Comparison of ENCODE assay signal across 19 cellular contexts in the genomic region with DNA sequence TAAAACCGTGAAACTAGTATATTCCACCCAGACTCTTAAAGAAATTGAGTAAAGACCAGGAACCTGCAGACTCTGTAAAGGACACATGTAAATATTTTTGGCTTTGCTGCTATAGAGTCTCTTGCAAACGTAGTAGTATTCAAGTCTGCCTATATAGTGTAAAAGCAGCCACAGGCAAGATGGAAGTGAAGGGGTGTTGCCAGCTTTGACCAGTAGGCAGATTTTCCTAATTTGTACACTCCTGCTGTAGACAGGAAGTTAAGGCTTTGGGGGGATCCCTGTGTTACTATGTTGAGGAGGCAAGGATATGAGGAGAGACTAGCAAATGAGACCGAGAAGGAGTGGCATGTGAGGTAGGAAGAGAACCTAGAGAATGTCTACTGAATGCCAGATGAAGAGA. TPM values are rescaled to one million over a fixed set of nuclear protein-coding genes. Genes with fewer than 3 reads are reported as not detected.
DNase-seq lines count a peak whose midpoint lies in the region; ATAC-seq and TF ChIP-seq lines count a peak whose summit lies in the region.
"Had no signal": no experiment of that assay in that cellular context is flagged by ENCODE, and none has a peak within 500 bp of the region (broad histone marks: within the 10 kb centered on the region; RNA-seq: fewer than 3 reads in every experiment).

No MANE protein-coding gene starts in this region.

- H3K27ac ChIP-seq in GM23338 (ENCODE audit: low read depth) (0 out of 2 replicates have a peak overlapping the region, but pooled peaks have one; percentile 40), endodermal cell (ENCODE audit: low read depth, low read length) (peak overlapping the region; percentile 14)
- H3K27ac ChIP-seq: thyroid gland, VCaP had no signal

- H3K4me1 Mint-ChIP-seq in GM23338 (peaks cover 41% of the 10 kb centered on the region), T-helper 17 cell (peaks cover 51% of the 10 kb centered on the region), endodermal cell (peaks cover 28% of the 10 kb centered on the region), osteocyte (ENCODE audit: unreplicated experiment) (peaks cover 61% of the 10 kb centered on the region)

- no peaks in the 10 kb centered on the region for H3K9me3 ChIP-seq in T-helper 17 cell (ENCODE audit: control insufficient read depth, low read length, poor library complexity, severe bottlenecking)
- no peaks in the 10 kb centered on the region for H3K9me3 ChIP-seq in endodermal cell (ENCODE audit: control insufficient read depth, low read length)
- H3K9me3 ChIP-seq: left lung, thyroid gland had no signal

- H3K36me3 ChIP-seq in GM23338 (ENCODE audit: insufficient read depth) (no peaks in the 10 kb centered on the region; the same call in 1 of the 2 replicates), endodermal cell (ENCODE audit: control insufficient read depth, insufficient read depth, low read length) (peaks cover 72% of the 10 kb centered on the region)

- ATAC-seq in GM23338: peak; percentile 17; the same call in 2 of the 3 replicates
- no peak for ATAC-seq in T-helper 17 cell
- ATAC-seq in GM21423 (IDR thresholded peaks at IDR 0.05; ENCODE audit: unreplicated experiment): no peak
- no peak for ATAC-seq in GM19455 (IDR thresholded peaks at IDR 0.05; ENCODE audit: unreplicated experiment)
- ATAC-seq: left lung; stimulated activated memory B cell treated with anti-CD40 and anti-IgM and Interleukin-4, amounts not matched to agents 10 μg/mL and 1 μg/mL and 100 μg/mL, for 72 hours had no signal

- peaks cover 25% of the 10 kb centered on the region for H3K4me1 ChIP-seq in GM23338 (ENCODE audit: insufficient read depth)
- peaks cover 7% of the 10 kb centered on the region for H3K4me1 ChIP-seq in endodermal cell (ENCODE audit: control insufficient read depth, insufficient read depth, low read length)

- 0 out of 2 replicates have a peak overlapping the region, but pooled peaks have one; percentile 18 for H3K4me2 ChIP-seq in GM23338

- no peak overlapping the region for H2AFZ ChIP-seq in GM23338

- H3K27me3 Mint-ChIP-seq in GM23338 (ENCODE audit: insufficient read depth, low read depth, poor library complexity) (no peaks in the 10 kb centered on the region), T-helper 17 cell (no peaks in the 10 kb centered on the region), endodermal cell (ENCODE audit: insufficient read depth) (no peaks in the 10 kb centered on the region), osteocyte (ENCODE audit: unreplicated experiment) (no peaks in the 10 kb centered on the region)
- H3K27me3 Mint-ChIP-seq: B cell; stimulated activated memory B cell treated with anti-CD40 and anti-IgM and Interleukin-4, amounts not matched to agents 10 μg/mL and 1 μg/mL and 100 μg/mL, for 72 hours had no signal

- no peaks in the 10 kb centered on the region for H3F3A ChIP-seq in GM23338 (replicated peaks; ENCODE audit: low read depth)

- H4K20me1 ChIP-seq in GM23338 (replicated peaks; ENCODE audit: insufficient read depth): peaks cover 80% of the 10 kb centered on the region

- H3K27me3 ChIP-seq in GM23338 (ENCODE audit: insufficient read depth) (no peaks in the 10 kb centered on the region), endodermal cell (ENCODE audit: control insufficient read depth, insufficient read depth, low read length, poor library complexity, severe bottlenecking) (no peaks in the 10 kb centered on the region)
- H3K27me3 ChIP-seq: left lung, thyroid gland had no signal

- H3K9ac ChIP-seq in endodermal cell (ENCODE audit: extremely low read depth, low read length, poor library complexity, severe bottlenecking): no peak overlapping the region

- H3K9me2 ChIP-seq in GM23338 (ENCODE audit: insufficient read depth): no peaks in the 10 kb centered on the region

- peaks cover 100% of the 10 kb centered on the region for H3K79me2 ChIP-seq in GM23338 (replicated peaks; ENCODE audit: insufficient read depth)

- DNase-seq in GM23338 (ENCODE audit: low spot score) (no peak), T-helper 17 cell (no peak), endodermal cell (no peak), osteocyte (ENCODE audit: extremely low spot score, unreplicated experiment) (no peak), DMS53 (lab: John Stamatoyannopoulos, UW) (no peak)
- DNase-seq: effector memory CD4-positive, alpha-beta T cell; glutamatergic neuron; left lung; NCI-H1417 treated with DMSO at 0.1 percent for 48 hours; NCI-H2171 treated with DMSO at 0.1 percent for 48 hours; NCI-H748 treated with DMSO at 0.1 percent for 48 hours; SHP77 treated with DMSO at 0.1 percent for 48 hours; stimulated activated CD4-positive, alpha-beta T cell treated with anti-CD3 and anti-CD28 coated beads, Interleukin-15, amount 100 ng/mL, for 24 hours; thyroid gland had no signal

- H3K4me3 Mint-ChIP-seq in GM23338: no peak overlapping the region; the same call in 2 of the 3 replicates
- peak overlapping the region; percentile 19 for H3K4me3 Mint-ChIP-seq in T-helper 17 cell
- no peak overlapping the region for H3K4me3 Mint-ChIP-seq in endodermal cell
- no peak overlapping the region for H3K4me3 Mint-ChIP-seq in osteocyte (ENCODE audit: unreplicated experiment)
- H3K4me3 Mint-ChIP-seq: B cell; stimulated activated memory B cell treated with anti-CD40 and anti-IgM and Interleukin-4, amounts not matched to agents 10 μg/mL and 1 μg/mL and 100 μg/mL, for 72 hours had no signal

- peaks cover 39% of the 10 kb centered on the region; the same call in 2 of the 3 replicates for H3K36me3 Mint-ChIP-seq in GM23338 (ENCODE audit: low read depth)
- peaks cover 16% of the 10 kb centered on the region for H3K36me3 Mint-ChIP-seq in T-helper 17 cell (ENCODE audit: low read depth)
- peaks cover 61% of the 10 kb centered on the region for H3K36me3 Mint-ChIP-seq in endodermal cell (ENCODE audit: low read depth)
- H3K36me3 Mint-ChIP-seq in osteocyte (ENCODE audit: unreplicated experiment): peaks cover 33% of the 10 kb centered on the region

- TF ChIP-seq CTCF in GM23338 (conservative IDR thresholded peaks at IDR 0.05; ENCODE audit: low read depth in 2 of 2) (no peak), endodermal cell (conservative IDR thresholded peaks at IDR 0.05) (no peak), osteocyte (IDR thresholded peaks at IDR 0.05) (no peak)

- H3K4me3 ChIP-seq in GM23338 (no peak overlapping the region), endodermal cell (ENCODE audit: low read length) (no peak overlapping the region)
- H3K4me3 ChIP-seq: left lung, thyroid gland had no signal

- H3K9me3 Mint-ChIP-seq in GM23338: no peaks in the 10 kb centered on the region
- H3K9me3 Mint-ChIP-seq in endodermal cell: no peaks in the 10 kb centered on the region
- no peaks in the 10 kb centered on the region for H3K9me3 Mint-ChIP-seq in osteocyte (ENCODE audit: unreplicated experiment)
- H3K9me3 Mint-ChIP-seq: stimulated activated memory B cell treated with anti-CD40 and anti-IgM and Interleukin-4, amounts not matched to agents 10 μg/mL and 1 μg/mL and 100 μg/mL, for 72 hours had no signal

- 92 to 95% methylated on average over 3 of the region's 3 CpGs for WGBS in endodermal cell (ENCODE audit: insufficient coverage in 1 of 2, insufficient read length in 1 of 2), 2 experiments

- peak overlapping the region; percentile 19; the same call in 1 of the 2 replicates for H3K27ac Mint-ChIP-seq in GM23338
- H3K27ac Mint-ChIP-seq in T-helper 17 cell: peak overlapping the region; percentile 22
- H3K27ac Mint-ChIP-seq in endodermal cell: peak overlapping the region; percentile 47
- H3K27ac Mint-ChIP-seq in osteocyte (ENCODE audit: unreplicated experiment): peak overlapping the region; percentile 52
- H3K27ac Mint-ChIP-seq: B cell; stimulated activated memory B cell treated with anti-CD40 and anti-IgM and Interleukin-4, amounts not matched to agents 10 μg/mL and 1 μg/mL and 100 μg/mL, for 72 hours had no signal

TF ChIP-seq in GM23338, 12 proteins besides CTCF, POLR2A, EP300 and RAD21 (continues in another document):
- TF ChIP-seq, protein P1, sequence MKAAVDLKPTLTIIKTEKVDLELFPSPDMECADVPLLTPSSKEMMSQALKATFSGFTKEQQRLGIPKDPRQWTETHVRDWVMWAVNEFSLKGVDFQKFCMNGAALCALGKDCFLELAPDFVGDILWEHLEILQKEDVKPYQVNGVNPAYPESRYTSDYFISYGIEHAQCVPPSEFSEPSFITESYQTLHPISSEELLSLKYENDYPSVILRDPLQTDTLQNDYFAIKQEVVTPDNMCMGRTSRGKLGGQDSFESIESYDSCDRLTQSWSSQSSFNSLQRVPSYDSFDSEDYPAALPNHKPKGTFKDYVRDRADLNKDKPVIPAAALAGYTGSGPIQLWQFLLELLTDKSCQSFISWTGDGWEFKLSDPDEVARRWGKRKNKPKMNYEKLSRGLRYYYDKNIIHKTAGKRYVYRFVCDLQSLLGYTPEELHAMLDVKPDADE (IDR thresholded peaks at IDR 0.05): no peak
- TF ChIP-seq JUNB (IDR thresholded peaks at IDR 0.05; ENCODE audit: unreplicated experiment): no peak

RNA-seq across cellular contexts. Expression of a gene that starts 27.7 kb away (rescaled TPM):
- 106 and 116 TPM in 2 replicates for total RNA-seq in GM23338 (2014; rRNA removed; shearing (Covaris generic))
- polyA plus RNA-seq in GM23338 (2016; fragmentation: Nextera tagmentation; extraction: Ambion mirVana): 52.8 and 59.4 TPM in 2 replicates
- total RNA-seq in T-helper 17 cell (100 to 1,000 TPM; 171 to 195 TPM), endodermal cell (100 to 1,000 TPM; 133 TPM), osteocyte (110 and 122 TPM in 2 replicates)
- 148 TPM for polyA plus RNA-seq in endodermal cell (2013, experiment 1 of 2)
- polyA plus RNA-seq in endodermal cell (2013, experiment 2 of 2): 145 TPM
